In the genomic region with DNA sequence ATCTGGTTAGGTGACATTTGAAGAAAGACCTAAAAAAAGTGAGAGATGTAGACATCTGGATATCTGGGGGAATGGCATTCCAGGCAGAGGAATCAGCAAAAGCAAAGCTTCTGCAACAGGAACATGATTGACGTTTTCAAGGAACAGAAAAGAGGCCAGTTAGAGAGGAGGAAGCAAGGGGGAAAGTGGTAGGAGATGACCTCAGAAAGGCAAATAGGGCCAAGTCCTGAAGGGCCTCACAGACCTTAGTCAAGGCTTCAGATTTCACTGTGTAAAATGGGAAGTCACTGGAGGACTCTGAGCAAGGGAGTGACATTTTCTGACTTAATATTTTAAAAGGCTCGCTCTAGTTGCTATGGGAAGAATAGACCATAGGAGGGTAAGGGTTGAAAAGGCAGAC, we compare ENCODE assay signal across 24 cellular contexts. TPM values are rescaled to one million over a fixed set of nuclear protein-coding genes. Genes with fewer than 3 reads are reported as not detected.
DNase-seq lines count a peak whose midpoint lies in the region; ATAC-seq, FAIRE-seq and TF ChIP-seq lines count a peak whose summit lies in the region.
"Had no signal": no experiment of that assay in that cellular context is flagged by ENCODE, and none has a peak within 500 bp of the region (broad histone marks: within the 10 kb centered on the region; RNA-seq: fewer than 3 reads in every experiment).

No MANE protein-coding gene starts in this region.

- H3K9me3 Mint-ChIP-seq in naive thymus-derived CD4-positive, alpha-beta T cell: no peaks in the 10 kb centered on the region
- no peaks in the 10 kb centered on the region for H3K9me3 Mint-ChIP-seq in activated naive CD4-positive, alpha-beta T cell treated with anti-CD3 and anti-CD28 coated beads for 36 hours
- H3K9me3 Mint-ChIP-seq: CD8-positive, alpha-beta memory T cell had no signal

- H2AFZ ChIP-seq in Karpas-422 (ENCODE audit: low read length): no peak overlapping the region
- no peak overlapping the region for H2AFZ ChIP-seq in PC-3 (ENCODE audit: low read length)
- H2AFZ ChIP-seq: GM23248 had no signal

- H3K27ac Mint-ChIP-seq in naive thymus-derived CD4-positive, alpha-beta T cell: no peak overlapping the region
- no peak overlapping the region for H3K27ac Mint-ChIP-seq in activated naive CD4-positive, alpha-beta T cell treated with anti-CD3 and anti-CD28 coated beads for 36 hours
- H3K27ac Mint-ChIP-seq: CD4-positive, CD25-positive, alpha-beta regulatory T cell; CD8-positive, alpha-beta memory T cell; IgD-negative memory B cell had no signal

- no peak overlapping the region for H3K4me3 Mint-ChIP-seq in naive thymus-derived CD4-positive, alpha-beta T cell
- no peak overlapping the region for H3K4me3 Mint-ChIP-seq in activated naive CD4-positive, alpha-beta T cell treated with anti-CD3 and anti-CD28 coated beads for 36 hours
- H3K4me3 Mint-ChIP-seq: CD4-positive, CD25-positive, alpha-beta regulatory T cell; CD8-positive, alpha-beta memory T cell; IgD-negative memory B cell had no signal

- H3K36me3 ChIP-seq in Karpas-422 (ENCODE audit: insufficient read depth, low read length): no peaks in the 10 kb centered on the region
- H3K36me3 ChIP-seq in PC-3 (ENCODE audit: low read depth, low read length): no peaks in the 10 kb centered on the region
- H3K36me3 ChIP-seq in naive thymus-derived CD4-positive, alpha-beta T cell (ENCODE audit: control insufficient read depth in 2 of 3, insufficient read depth in 3 of 3, low read length in 3 of 3): no peaks in the 10 kb centered on the region
- H3K36me3 ChIP-seq in pancreas: no peaks in the 10 kb centered on the region
- H3K36me3 ChIP-seq: BLaER1 treated with 17β-estradiol and CSF1 and Interleukin-3, amounts not matched to agents 10 nM and 100 nM; HAP-1 had no signal

- H3F3A ChIP-seq in PC-3 (ENCODE audit: low read length, unreplicated experiment): no peaks in the 10 kb centered on the region

- BruUV-seq in PC-3 (replicated peaks; lab: Mats Ljungman, UMichigan): no TSS peak

- no peaks in the 10 kb centered on the region for H3K9me3 ChIP-seq in Karpas-422 (ENCODE audit: low read length)
- H3K9me3 ChIP-seq in PC-3 (ENCODE audit: low read length): no peaks in the 10 kb centered on the region
- no peaks in the 10 kb centered on the region for H3K9me3 ChIP-seq in naive thymus-derived CD4-positive, alpha-beta T cell (ENCODE audit: control insufficient read depth in 2 of 3, low read length in 3 of 3)
- H3K9me3 ChIP-seq in pancreas: no peaks in the 10 kb centered on the region
- H3K9me3 ChIP-seq: BLaER1 treated with 17β-estradiol and CSF1 and Interleukin-3, amounts not matched to agents 10 nM and 100 nM; HAP-1 had no signal

- H3K4me1 ChIP-seq in Karpas-422 (ENCODE audit: low read length): peaks cover 8% of the 10 kb centered on the region
- no peaks in the 10 kb centered on the region for H3K4me1 ChIP-seq in PC-3 (ENCODE audit: insufficient read depth, low read length)
- H3K4me1 ChIP-seq in naive thymus-derived CD4-positive, alpha-beta T cell (ENCODE audit: control insufficient read depth in 2 of 2, insufficient read depth in 2 of 2, low read length in 2 of 2): no peaks in the 10 kb centered on the region
- no peaks in the 10 kb centered on the region for H3K4me1 ChIP-seq in pancreas
- H3K4me1 ChIP-seq: HAP-1 had no signal

- peak; percentile 4 for DNase-seq in CD1c-positive myeloid dendritic cell (ENCODE audit: extremely low spot score)
- peak; percentile 65 for DNase-seq in Karpas-422
- peak; percentile 43 for DNase-seq in PC-3
- no peak for DNase-seq in naive thymus-derived CD4-positive, alpha-beta T cell
- DNase-seq in pancreas: no peak
- DNase-seq in SKM-1 treated with dmso at 0.1 percent for 144 hours (lab: John Stamatoyannopoulos, UW; ENCODE audit: unreplicated experiment): no peak
- no peak for DNase-seq in activated naive CD4-positive, alpha-beta T cell treated with anti-CD3 and anti-CD28 coated beads for 36 hours
- DNase-seq: 8988T; CD4-positive, CD25-positive, alpha-beta regulatory T cell; CD8-positive, alpha-beta memory T cell; COR-L47; DMS 273 treated with DMSO at 0.1 percent for 48 hours; DND-41; EL; GM23248 had no signal

- H3K79me2 ChIP-seq in Karpas-422 (ENCODE audit: low read length) (no peaks in the 10 kb centered on the region), PC-3 (ENCODE audit: low read length) (no peaks in the 10 kb centered on the region)

- WGBS in pancreas, 2 donors: 63 to 74% methylated on average over 2 of the region's 2 CpGs

- H3K9me2 ChIP-seq in Karpas-422 (replicated peaks; ENCODE audit: insufficient read depth, low read length): no peaks in the 10 kb centered on the region
- no peaks in the 10 kb centered on the region for H3K9me2 ChIP-seq in PC-3 (replicated peaks; ENCODE audit: low read length)

- H3K4me2 ChIP-seq in Karpas-422 (ENCODE audit: low read depth, low read length, poor library complexity, severe bottlenecking) (no peak overlapping the region), PC-3 (ENCODE audit: low read length) (no peak overlapping the region)
- H3K4me2 ChIP-seq: BLaER1 treated with 17β-estradiol and CSF1 and Interleukin-3, amounts not matched to agents 10 nM and 100 nM had no signal

- H3K27me3 ChIP-seq in Karpas-422 (ENCODE audit: low read length) (no peaks in the 10 kb centered on the region), PC-3 (ENCODE audit: low read length) (no peaks in the 10 kb centered on the region), pancreas (no peaks in the 10 kb centered on the region)
- H3K27me3 ChIP-seq in naive thymus-derived CD4-positive, alpha-beta T cell (ENCODE audit: control insufficient read depth in 2 of 2, insufficient read depth in 2 of 2, low read length in 2 of 2): no peaks in the 10 kb centered on the region
- H3K27me3 ChIP-seq: BLaER1 treated with 17β-estradiol and CSF1 and Interleukin-3, amounts not matched to agents 10 nM and 100 nM had no signal

- POLR2A ChIA-PET in PC-3 (lab: Charles Lee; ENCODE audit: unreplicated experiment): interaction anchor here (0.7 kb wide), 1 partner anchor 201 kb away, joined by 5 read pairs; no protein-coding TSS in a partner anchor
- POLR2A ChIA-PET in naive thymus-derived CD4-positive, alpha-beta T cell (lab: Charles Lee): no interaction called here

- no peak for FAIRE-seq in pancreas (lab: Jason Lieb, UNC)
- FAIRE-seq: HepG2 had no signal

- no peaks in the 10 kb centered on the region for H3K4me1 Mint-ChIP-seq in naive thymus-derived CD4-positive, alpha-beta T cell
- no peaks in the 10 kb centered on the region for H3K4me1 Mint-ChIP-seq in activated naive CD4-positive, alpha-beta T cell treated with anti-CD3 and anti-CD28 coated beads for 36 hours (ENCODE audit: low read depth)
- H3K4me1 Mint-ChIP-seq: CD4-positive, CD25-positive, alpha-beta regulatory T cell; CD8-positive, alpha-beta memory T cell; IgD-negative memory B cell had no signal

- CTCF ChIA-PET in PC-3 (lab: Charles Lee): no interaction called here
- CTCF ChIA-PET in naive thymus-derived CD4-positive, alpha-beta T cell (lab: Charles Lee): no interaction called here
- CTCF ChIA-PET in activated naive CD4-positive, alpha-beta T cell treated with anti-CD3 and anti-CD28 coated beads for 36 hours (lab: Charles Lee): no interaction called here

- H3K9ac ChIP-seq in Karpas-422 (ENCODE audit: low read length) (no peak overlapping the region), PC-3 (ENCODE audit: low read length) (no peak overlapping the region)
- H3K9ac ChIP-seq: BLaER1 treated with 17β-estradiol and CSF1 and Interleukin-3, amounts not matched to agents 10 nM and 100 nM; GM23248 had no signal

- H3K36me3 Mint-ChIP-seq in naive thymus-derived CD4-positive, alpha-beta T cell: no peaks in the 10 kb centered on the region
- H3K36me3 Mint-ChIP-seq in activated naive CD4-positive, alpha-beta T cell treated with anti-CD3 and anti-CD28 coated beads for 36 hours (ENCODE audit: low read depth): no peaks in the 10 kb centered on the region
- H3K36me3 Mint-ChIP-seq: CD4-positive, CD25-positive, alpha-beta regulatory T cell; CD8-positive, alpha-beta memory T cell; IgD-negative memory B cell had no signal

- H3K4me3 ChIP-seq in Karpas-422 (ENCODE audit: low read length) (no peak overlapping the region), PC-3 (ENCODE audit: low read length) (no peak overlapping the region), pancreas (no peak overlapping the region)
- H3K4me3 ChIP-seq in naive thymus-derived CD4-positive, alpha-beta T cell (ENCODE audit: low read length): no peak overlapping the region
- H3K4me3 ChIP-seq: BLaER1 treated with 17β-estradiol and CSF1 and Interleukin-3, amounts not matched to agents 10 nM and 100 nM; GM12878; GM23248; HAP-1 had no signal

- ATAC-seq in PC-3: peak; percentile 72
- peak; percentile 16 for ATAC-seq in naive thymus-derived CD4-positive, alpha-beta T cell
- ATAC-seq in pancreas: no peak
- ATAC-seq: GM12878, HepG2 had no signal

- H4K20me1 ChIP-seq in Karpas-422 (ENCODE audit: insufficient read depth, low read depth, low read length): no peaks in the 10 kb centered on the region
- no peaks in the 10 kb centered on the region for H4K20me1 ChIP-seq in PC-3 (ENCODE audit: low read length)
- H4K20me1 ChIP-seq: BLaER1 treated with 17β-estradiol and CSF1 and Interleukin-3, amounts not matched to agents 10 nM and 100 nM had no signal

- intact Hi-C loops in PC-3 (cut with micrococcal nuclease): no loop called here
- intact Hi-C loops in naive thymus-derived CD4-positive, alpha-beta T cell (cut with micrococcal nuclease): no loop called here
- intact Hi-C loops in pancreas (cut with DNase I): no loop called here
- intact Hi-C loops in activated naive CD4-positive, alpha-beta T cell treated with anti-CD3 and anti-CD28 coated beads for 36 hours (cut with micrococcal nuclease): no loop called here

- H3K27ac ChIP-seq in Karpas-422 (ENCODE audit: low read length): no peak overlapping the region
- no peak overlapping the region for H3K27ac ChIP-seq in PC-3 (ENCODE audit: low read length)
- no peak overlapping the region for H3K27ac ChIP-seq in naive thymus-derived CD4-positive, alpha-beta T cell (ENCODE audit: low read depth, low read length)
- H3K27ac ChIP-seq in pancreas: no peak overlapping the region
- H3K27ac ChIP-seq: BLaER1 treated with 17β-estradiol and CSF1 and Interleukin-3, amounts not matched to agents 10 nM and 100 nM; GM23248 had no signal

- TF ChIP-seq CTCF in PC-3 (conservative IDR thresholded peaks at IDR 0.05; ENCODE audit: low read depth, low read length) (no peak), pancreas (IDR thresholded peaks at IDR 0.05) (no peak)

- peaks cover 2 to 12% (median 9%) of the 10 kb centered on the region in 5 donors for H3K27me3 Mint-ChIP-seq in naive thymus-derived CD4-positive, alpha-beta T cell
- peaks cover 2% of the 10 kb centered on the region for H3K27me3 Mint-ChIP-seq in activated naive CD4-positive, alpha-beta T cell treated with anti-CD3 and anti-CD28 coated beads for 36 hours (ENCODE audit: low read depth)
- H3K27me3 Mint-ChIP-seq: CD4-positive, CD25-positive, alpha-beta regulatory T cell; CD8-positive, alpha-beta memory T cell had no signal

RNA-seq across cellular contexts. Expression of gene DEUP1, which starts 9.7 kb away (rescaled TPM):
- total RNA-seq in Karpas-422 (2014; rRNA removed; shearing (Covaris generic); ENCODE audit: low replicate concordance): not detected in 2 replicates
- 0.26 TPM in 1 of 2 replicates, not detected in the other for total RNA-seq in PC-3 (2014; rRNA removed)
- total RNA-seq in naive thymus-derived CD4-positive, alpha-beta T cell: not detected
- not detected for polyA plus RNA-seq in naive thymus-derived CD4-positive, alpha-beta T cell
- total RNA-seq in pancreas: under 1 TPM in 5 of 6 donors, not detected in 1; 0.12 to 0.52 (median 0.28) TPM
- polyA plus RNA-seq in pancreas: 1 to 10 TPM in 1 of 2 donors, under 1 TPM in 1; 0.15 to 1.1 TPM
- total RNA-seq in activated naive CD4-positive, alpha-beta T cell treated with anti-CD3 and anti-CD28 coated beads for 36 hours: not detected
- total RNA-seq: A673; CD4-positive, CD25-positive, alpha-beta regulatory T cell; CD8-positive, alpha-beta memory T cell; G401; GM12878; GM23248; H4; HepG2 had no signal
- polyA plus RNA-seq: AG04450; CD4-positive, CD25-positive, alpha-beta regulatory T cell; CD8-positive, alpha-beta memory T cell; GM23248; HepG2; IgD-negative memory B cell had no signal

Comparison
In these comparisons a context has a peak if more than half of its experiments do, and no peak if none do; other contexts are left out.
1. DNase-seq: peak in CD1c-positive myeloid dendritic cell (single experiment), Karpas-422 (single experiment) and PC-3 (single experiment); none in naive thymus-derived CD4-positive, alpha-beta T cell (0 of 9), pancreas (0 of 6), SKM-1 treated with dmso at 0.1 percent for 144 hours (single experiment) and activated naive CD4-positive, alpha-beta T cell treated with anti-CD3 and anti-CD28 coated beads for 36 hours (single experiment).
2. ATAC-seq: peak in PC-3 (single experiment) and naive thymus-derived CD4-positive, alpha-beta T cell (single experiment); none in pancreas (0 of 4).